Comparison of ENCODE assay signal across 12 cellular contexts in the genomic region with DNA sequence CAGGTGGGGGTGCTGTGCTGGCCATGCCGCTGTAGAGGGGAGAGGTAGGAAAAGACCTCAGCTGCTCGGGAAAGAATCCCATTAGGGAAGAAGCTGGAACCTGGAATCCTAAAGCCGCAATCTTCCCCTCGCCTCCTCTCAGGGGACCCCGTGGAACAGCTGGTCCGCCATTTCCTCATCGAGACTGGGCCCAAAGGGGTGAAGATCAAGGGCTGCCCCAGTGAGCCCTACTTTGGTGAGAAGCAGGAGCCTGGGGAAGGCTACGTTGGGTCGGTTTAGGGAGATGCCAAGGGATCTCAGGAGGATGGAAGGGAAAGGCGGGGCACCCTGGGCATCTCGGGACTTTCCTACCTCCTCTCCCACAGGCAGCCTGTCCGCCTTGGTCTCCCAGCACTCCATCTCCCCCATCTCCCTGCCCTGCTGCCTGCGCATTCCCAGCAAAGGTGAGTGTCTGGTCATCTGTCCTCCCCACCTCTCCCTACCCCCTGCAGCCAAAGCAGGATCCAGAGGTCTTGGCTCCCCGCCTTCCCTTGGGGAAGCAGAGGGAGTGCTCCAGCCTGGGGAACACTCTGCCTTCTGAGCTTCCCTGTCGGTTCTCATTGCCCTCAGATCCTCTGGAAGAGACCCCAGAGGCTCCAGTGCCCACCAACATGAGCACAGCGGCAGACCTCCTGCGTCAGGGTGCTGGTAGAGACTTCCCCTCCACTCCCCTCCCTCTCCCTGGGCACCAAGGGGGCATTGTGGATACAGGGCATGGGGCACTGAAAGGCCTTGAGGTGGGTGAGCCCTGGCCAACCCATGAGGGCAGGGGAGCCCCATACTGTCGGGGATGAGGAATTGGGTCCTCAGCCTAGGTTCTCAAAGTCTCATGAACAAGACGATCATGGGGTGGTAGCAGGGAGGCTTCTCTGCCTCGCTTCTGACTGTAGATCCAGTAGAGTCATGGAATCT. TPM values are rescaled to one million over a fixed set of nuclear protein-coding genes. Genes with fewer than 3 reads are reported as not detected.
DNase-seq lines count a peak whose midpoint lies in the region; ATAC-seq and TF ChIP-seq lines count a peak whose summit lies in the region.
"Had no signal": no experiment of that assay in that cellular context is flagged by ENCODE, and none has a peak within 500 bp of the region (broad histone marks: within the 10 kb centered on the region; RNA-seq: fewer than 3 reads in every experiment).

No MANE protein-coding gene starts in this region.

- 68 to 78% (median 72%) methylated on average over 20 of the region's 20 CpGs for WGBS in heart left ventricle, 4 donors
- 60 to 65% methylated on average over 20 of the region's 20 CpGs for WGBS in esophagus, 2 donors

- no peak overlapping the region for H3K4me3 ChIP-seq in heart left ventricle
- H3K4me3 ChIP-seq in esophagus (ENCODE audit: low read depth in 1 of 2, low read length in 2 of 2): no peak overlapping the region
- no peak overlapping the region for H3K4me3 ChIP-seq in osteoblast (ENCODE audit: insufficient read depth, low read length)
- no peak overlapping the region for H3K4me3 ChIP-seq in vagina

- H3K27me3 ChIP-seq in heart left ventricle: no peaks in the 10 kb centered on the region
- no peaks in the 10 kb centered on the region for H3K27me3 ChIP-seq in esophagus (ENCODE audit: control insufficient read depth in 1 of 2, insufficient read depth in 2 of 2, low read length in 2 of 2)
- no peaks in the 10 kb centered on the region for H3K27me3 ChIP-seq in osteoblast (ENCODE audit: insufficient read depth, low read length)
- H3K27me3 ChIP-seq in vagina: no peaks in the 10 kb centered on the region

- TF ChIP-seq CTCF in heart left ventricle (IDR thresholded peaks at IDR 0.05) (no peak), osteoblast (IDR thresholded peaks at IDR 0.05; ENCODE audit: extremely low read depth, low read depth, low read length) (no peak), vagina (IDR thresholded peaks at IDR 0.05) (no peak)

- H3K27ac ChIP-seq in heart left ventricle (peak overlapping the region; percentile 5 to 85 (median 64)), esophagus (ENCODE audit: low read depth in 2 of 2, low read length in 1 of 2) (peak overlapping the region; percentile 5 to 43), osteoblast (ENCODE audit: low read depth, low read length) (peak overlapping the region; percentile 33), vagina (peak overlapping the region; percentile 80)

- H3K9me3 ChIP-seq in heart left ventricle (no peaks in the 10 kb centered on the region), esophagus (ENCODE audit: control insufficient read depth in 2 of 2, insufficient read depth in 1 of 2, low read depth in 1 of 2, low read length in 1 of 2) (no peaks in the 10 kb centered on the region), osteoblast (ENCODE audit: low read depth, low read length) (no peaks in the 10 kb centered on the region), vagina (no peaks in the 10 kb centered on the region)

- DNase-seq in heart left ventricle (peak in 1 of 5 donors; percentile 33), Right ventricle myocardium inferior (ENCODE audit: missing footprints) (no peak), osteoblast (ENCODE audit: insufficient read length, low spot score, missing footprints) (peak; percentile 83), vagina (ENCODE audit: extremely low spot score in 2 of 2) (no peak), NCI-H1694 (lab: John Stamatoyannopoulos, UW) (no peak), NCI-H774 (lab: John Stamatoyannopoulos, UW) (no peak)
- DNase-seq in stimulated activated naive CD4-positive, alpha-beta T cell treated with Interleukin-2 at 50 U/mL for 16 hours (lab: John Stamatoyannopoulos, UW): no peak
- DNase-seq: AML-193; naive B cell; stimulated activated naive CD8-positive, alpha-beta T cell treated with anti-CD3 and anti-CD28 coated beads, Interleukin-15, Interleukin-2, amounts not matched to agents 100 U/mL and 50 U/mL, for 24 hours; T-helper 2 cell had no signal

- peaks cover 27% of the 10 kb centered on the region for H4K20me1 ChIP-seq in osteoblast (ENCODE audit: insufficient read depth, low read length)

- H3K4me2 ChIP-seq in osteoblast (ENCODE audit: insufficient read depth, low read length): no peak overlapping the region

- H3K4me1 ChIP-seq in heart left ventricle (peaks cover 3 to 94% (median 71%) of the 10 kb centered on the region in 12 donors), esophagus (ENCODE audit: control insufficient read depth in 2 of 2, insufficient read depth in 2 of 2, low read length in 1 of 2) (peaks cover 0 to 19% of the 10 kb centered on the region in 2 donors), osteoblast (ENCODE audit: insufficient read depth, low read length) (peaks cover 43% of the 10 kb centered on the region), vagina (peaks cover 82% of the 10 kb centered on the region)

- no peak overlapping the region for H2AFZ ChIP-seq in osteoblast (ENCODE audit: low read length)

- TF ChIP-seq POLR2A in heart left ventricle (IDR thresholded peaks at IDR 0.05) (no peak), vagina (IDR thresholded peaks at IDR 0.05) (no peak)

- H3K36me3 ChIP-seq in heart left ventricle (peaks cover 0 to 95% (median 90%) of the 10 kb centered on the region in 9 donors), esophagus (ENCODE audit: control insufficient read depth in 2 of 2, insufficient read depth in 2 of 2, low read length in 1 of 2) (peaks cover 0 to 32% of the 10 kb centered on the region in 2 donors), osteoblast (ENCODE audit: insufficient read depth, low read length) (peaks cover 72% of the 10 kb centered on the region), vagina (peaks cover 0 to 51% of the 10 kb centered on the region in 2 donors)

- peaks cover 4% of the 10 kb centered on the region for H3K79me2 ChIP-seq in osteoblast (ENCODE audit: insufficient read depth, low read length)

- ATAC-seq in heart left ventricle (no peak), Right ventricle myocardium inferior (no peak)

- intact Hi-C loops in heart left ventricle (cut with DNase I): no loop called here
- intact Hi-C loops in Right ventricle myocardium inferior (cut with DNase I): no loop called here
- intact Hi-C loops in vagina (cut with DNase I): loop anchor here (10.0 kb wide), 1 partner anchor 133 kb away; no protein-coding TSS in a partner anchor

RNA-seq across cellular contexts. Expression of gene TNS2, which starts 12.4 kb away (rescaled TPM):
- 100 to 1,000 TPM in 3 of 9 donors, 10 to 100 TPM in 6; 56.0 to 193 (median 88.4) TPM for total RNA-seq in heart left ventricle
- 100 to 1,000 TPM in 1 of 2 donors, 10 to 100 TPM in 1; 58.7 to 133 TPM for polyA plus RNA-seq in heart left ventricle
- total RNA-seq in Right ventricle myocardium inferior: 122 TPM
- 10 to 100 TPM; 32.9 to 48.6 TPM for polyA plus RNA-seq in esophagus
- total RNA-seq in osteoblast: 72.0 and 76.0 TPM in 2 replicates
- total RNA-seq in vagina: 235 TPM

RNA-seq across cellular contexts. Expression of gene SPRYD3, which starts 16.9 kb away (rescaled TPM):
- total RNA-seq in heart left ventricle: 10 to 100 TPM; 42.9 to 72.6 (median 48.5) TPM
- 10 to 100 TPM; 26.0 to 94.7 TPM for polyA plus RNA-seq in heart left ventricle
- total RNA-seq in Right ventricle myocardium inferior: 41.0 TPM
- 10 to 100 TPM; 16.1 to 24.1 TPM for polyA plus RNA-seq in esophagus
- total RNA-seq in osteoblast: 25.6 and 26.8 TPM in 2 replicates
- 27.0 TPM for total RNA-seq in vagina

RNA-seq across cellular contexts. Expression of gene IGFBP6, which starts 35.2 kb away (rescaled TPM):
- total RNA-seq in heart left ventricle (100 to 1,000 TPM in 3 of 9 donors, 10 to 100 TPM in 6; 18.3 to 132 (median 42.6) TPM), Right ventricle myocardium inferior (54.3 TPM), osteoblast (431 and 577 TPM in 2 replicates), vagina (684 TPM)
- polyA plus RNA-seq in heart left ventricle (10 to 100 TPM; 28.8 to 81.6 TPM), esophagus (10 to 100 TPM; 40.8 to 59.1 TPM)

RNA-seq across cellular contexts. Expression of gene SOAT2, which starts 41.0 kb away (rescaled TPM):
- under 1 TPM in 2 of 9 donors, not detected in 7; 0.20 to 0.27 TPM for total RNA-seq in heart left ventricle
- not detected for polyA plus RNA-seq in heart left ventricle
- not detected for total RNA-seq in Right ventricle myocardium inferior
- under 1 TPM; 0.14 to 0.16 TPM for polyA plus RNA-seq in esophagus
- total RNA-seq in osteoblast: not detected in 2 replicates
- 0.74 TPM for total RNA-seq in vagina

RNA-seq across cellular contexts. Expression of gene EIF4B, which starts 56.0 kb away (rescaled TPM):
- total RNA-seq in heart left ventricle: 100 to 1,000 TPM; 307 to 481 (median 348) TPM
- polyA plus RNA-seq in heart left ventricle: 100 to 1,000 TPM in 1 of 2 donors, 10 to 100 TPM in 1; 52.0 to 172 TPM
- 416 TPM for total RNA-seq in Right ventricle myocardium inferior
- 100 to 1,000 TPM in 1 of 2 donors, 10 to 100 TPM in 1; 58.8 to 102 TPM for polyA plus RNA-seq in esophagus
- total RNA-seq in osteoblast: 1,135 and 1,332 TPM in 2 replicates
- total RNA-seq in vagina: 339 TPM

Comparison
In these comparisons a context has a peak if more than half of its experiments do, and no peak if none do; other contexts are left out.
1. H3K27ac ChIP-seq: peak in every context shown above with its lines; median percentile 80 in vagina; 64 in heart left ventricle; 33 in osteoblast; 24 in esophagus.